Comparison of ENCODE assay signal across 12 cellular contexts in genomic region chr2:73237168-73237567, GRCh38. TPM values are rescaled to one million over a fixed set of nuclear protein-coding genes. Genes with fewer than 3 reads are reported as not detected.
DNase-seq lines count a peak whose midpoint lies in the region; ATAC-seq and TF ChIP-seq lines count a peak whose summit lies in the region.
"Had no signal": no experiment of that assay in that cellular context is flagged by ENCODE, and none has a peak within 500 bp of the region (broad histone marks: within the 10 kb centered on the region; RNA-seq: fewer than 3 reads in every experiment).

No MANE protein-coding gene starts in this region.

- H4K20me1 ChIP-seq in PC-9 (ENCODE audit: insufficient read depth) = peaks cover 57% of the 10 kb centered on the region

- CTCF ChIA-PET in PC-9 (lab: Charles Lee) = no interaction called here

- H3K79me2 ChIP-seq in PC-9 (ENCODE audit: low read depth) = peaks cover 79% of the 10 kb centered on the region

- no peaks in the 10 kb centered on the region for H3K9me2 ChIP-seq in PC-9 (ENCODE audit: insufficient read depth)

- peak overlapping the region; percentile 98; the same call in 1 of the 2 replicates for H3K4me2 ChIP-seq in PC-9

- peaks cover 13% of the 10 kb centered on the region for H3F3A ChIP-seq in PC-9 (ENCODE audit: insufficient read depth, low read depth)

- no peak overlapping the region for H3K4me3 ChIP-seq in PC-9
- H3K4me3 ChIP-seq: gastrocnemius medialis, MG63, testis had no signal

- peaks cover 12% of the 10 kb centered on the region for H3K36me3 Mint-ChIP-seq in T-helper 1 cell treated with Interleukin-12 subunit alpha and Interleukin-12 subunit beta and Interleukin-4 antibody, amounts not matched to agents 30 μg/mL and 1 μg/mL, for 36 hours (ENCODE audit: low read depth)
- peaks cover 0 to 49% (median 0%) of the 10 kb centered on the region in 3 donors for H3K36me3 Mint-ChIP-seq in naive thymus-derived CD8-positive, alpha-beta T cell
- H3K36me3 Mint-ChIP-seq in nephron progenitor cell (ENCODE audit: low read depth) = peaks cover 19% of the 10 kb centered on the region

- no peaks in the 10 kb centered on the region for H3K9me3 ChIP-seq in PC-9 (ENCODE audit: insufficient read depth, low read depth)
- H3K9me3 ChIP-seq: gastrocnemius medialis, MG63, testis had no signal

- no peaks in the 10 kb centered on the region for H3K27me3 Mint-ChIP-seq in T-helper 1 cell treated with Interleukin-12 subunit alpha and Interleukin-12 subunit beta and Interleukin-4 antibody, amounts not matched to agents 30 μg/mL and 1 μg/mL, for 36 hours (ENCODE audit: low read depth)
- no peaks in the 10 kb centered on the region for H3K27me3 Mint-ChIP-seq in naive thymus-derived CD8-positive, alpha-beta T cell
- H3K27me3 Mint-ChIP-seq in nephron progenitor cell (ENCODE audit: low read depth, poor library complexity) = peaks cover 4% of the 10 kb centered on the region

- DNase-seq in T-helper 1 cell (no peak), PC-9 (no peak), nephron progenitor cell (no peak), SW 1271 (lab: John Stamatoyannopoulos, UW) (no peak)
- no peak for DNase-seq in naive thymus-derived CD8-positive, alpha-beta T cell
- DNase-seq: effector memory CD4-positive, alpha-beta T cell; gastrocnemius medialis; MG63; T-helper 2 cell; testis had no signal

- H3K27ac Mint-ChIP-seq in T-helper 1 cell treated with Interleukin-12 subunit alpha and Interleukin-12 subunit beta and Interleukin-4 antibody, amounts not matched to agents 30 μg/mL and 1 μg/mL, for 36 hours = peak overlapping the region; percentile 28
- peak overlapping the region in 8 of 10 donors; percentile 0 to 73 (median 24) for H3K27ac Mint-ChIP-seq in naive thymus-derived CD8-positive, alpha-beta T cell
- no peak overlapping the region for H3K27ac Mint-ChIP-seq in nephron progenitor cell

- ATAC-seq in naive thymus-derived CD8-positive, alpha-beta T cell = no peak
- ATAC-seq: gastrocnemius medialis had no signal

- H3K9me3 Mint-ChIP-seq in T-helper 1 cell treated with Interleukin-12 subunit alpha and Interleukin-12 subunit beta and Interleukin-4 antibody, amounts not matched to agents 30 μg/mL and 1 μg/mL, for 36 hours = no peaks in the 10 kb centered on the region
- H3K9me3 Mint-ChIP-seq in naive thymus-derived CD8-positive, alpha-beta T cell = no peaks in the 10 kb centered on the region
- H3K9me3 Mint-ChIP-seq in nephron progenitor cell = no peaks in the 10 kb centered on the region

- POLR2A ChIA-PET in PC-9 (lab: Charles Lee; ENCODE audit: unreplicated experiment) = interaction anchor here (0.7 kb wide), 1 partner anchor 149 kb away, joined by 3 read pairs; the partner anchor contains the start of gene ALMS1
- POLR2A ChIA-PET in naive thymus-derived CD8-positive, alpha-beta T cell (lab: Charles Lee) = no interaction called here

- no peak overlapping the region for H3K4me3 Mint-ChIP-seq in T-helper 1 cell treated with Interleukin-12 subunit alpha and Interleukin-12 subunit beta and Interleukin-4 antibody, amounts not matched to agents 30 μg/mL and 1 μg/mL, for 36 hours
- peak overlapping the region in 3 of 10 donors; percentile 2 to 19 (median 5) for H3K4me3 Mint-ChIP-seq in naive thymus-derived CD8-positive, alpha-beta T cell
- H3K4me3 Mint-ChIP-seq in nephron progenitor cell = no peak overlapping the region

- TF ChIP-seq CTCF in PC-9 (conservative IDR thresholded peaks at IDR 0.05) (no peak), nephron progenitor cell (IDR thresholded peaks at IDR 0.05) (no peak)

- intact Hi-C loops in PC-9 (cut with micrococcal nuclease; ENCODE audit: unreplicated experiment) = loop anchor here (10.0 kb wide), 1 partner anchor 148 kb away; the partner anchor contains the start of gene ALMS1

- H3K27me3 ChIP-seq in PC-9 (ENCODE audit: insufficient read depth, low read depth) = no peaks in the 10 kb centered on the region
- H3K27me3 ChIP-seq: gastrocnemius medialis, MG63, testis had no signal

- no peak overlapping the region for H2AFZ ChIP-seq in PC-9

- no TSS peak for BruUV-seq in PC-9 (replicated peaks; lab: Mats Ljungman, UMichigan)

- H3K4me1 Mint-ChIP-seq in T-helper 1 cell treated with Interleukin-12 subunit alpha and Interleukin-12 subunit beta and Interleukin-4 antibody, amounts not matched to agents 30 μg/mL and 1 μg/mL, for 36 hours (ENCODE audit: low read depth) = peaks cover 39% of the 10 kb centered on the region
- H3K4me1 Mint-ChIP-seq in naive thymus-derived CD8-positive, alpha-beta T cell = peaks cover 24 to 71% (median 52%) of the 10 kb centered on the region in 4 donors
- peaks cover 39% of the 10 kb centered on the region for H3K4me1 Mint-ChIP-seq in nephron progenitor cell

- H3K27ac ChIP-seq in PC-9 = no peak overlapping the region
- H3K27ac ChIP-seq: 22Rv1, testis had no signal

- peaks cover 20% of the 10 kb centered on the region for H3K4me1 ChIP-seq in PC-9 (replicated peaks; ENCODE audit: insufficient read depth)

- peaks cover 24% of the 10 kb centered on the region for H3K36me3 ChIP-seq in PC-9 (ENCODE audit: low read depth)

RNA-seq across cellular contexts. Expression of gene CCT7, which starts 3.1 kb away (rescaled TPM):
- total RNA-seq in PC-9 (2021) = 295 and 319 TPM in 2 replicates
- 100 to 1,000 TPM; 206 to 217 TPM for total RNA-seq in naive thymus-derived CD8-positive, alpha-beta T cell
- 100 to 1,000 TPM; 294 to 306 (median 299) TPM for polyA plus RNA-seq in naive thymus-derived CD8-positive, alpha-beta T cell

RNA-seq across cellular contexts. Expression of gene PRADC1, which starts 4.1 kb away (rescaled TPM):
- total RNA-seq in PC-9 (2021) = 8.9 and 9.4 TPM in 2 replicates
- total RNA-seq in naive thymus-derived CD8-positive, alpha-beta T cell = 10 to 100 TPM in 1 of 2 experiments, 1 to 10 TPM in 1; 7.8 to 10.7 TPM
- polyA plus RNA-seq in naive thymus-derived CD8-positive, alpha-beta T cell = 10 to 100 TPM; 26.1 to 38.8 (median 27.6) TPM

RNA-seq across cellular contexts. Expression of gene SMYD5, which starts 23.1 kb away (rescaled TPM):
- 28.3 and 32.0 TPM in 2 replicates for total RNA-seq in PC-9 (2021)
- 10 to 100 TPM; 51.2 to 56.3 TPM for total RNA-seq in naive thymus-derived CD8-positive, alpha-beta T cell
- 10 to 100 TPM; 22.7 to 28.3 (median 25.3) TPM for polyA plus RNA-seq in naive thymus-derived CD8-positive, alpha-beta T cell

RNA-seq across cellular contexts. Expression of gene NOTO, which starts 34.8 kb away (rescaled TPM):
- not detected in 2 replicates for total RNA-seq in PC-9 (2021)
- not detected for total RNA-seq in naive thymus-derived CD8-positive, alpha-beta T cell
- not detected for polyA plus RNA-seq in naive thymus-derived CD8-positive, alpha-beta T cell
- total RNA-seq: gastrocnemius medialis had no signal

RNA-seq across cellular contexts. Expression of gene FBXO41, which starts 47.1 kb away (rescaled TPM):
- total RNA-seq in PC-9 (2021) = 16.4 and 25.8 TPM in 2 replicates
- 10 to 100 TPM; 26.5 to 28.0 TPM for total RNA-seq in naive thymus-derived CD8-positive, alpha-beta T cell
- 1 to 10 TPM; 1.0 to 2.7 (median 1.8) TPM for polyA plus RNA-seq in naive thymus-derived CD8-positive, alpha-beta T cell
